19 cellular contexts compared by ENCODE assay signal in the genomic region with DNA sequence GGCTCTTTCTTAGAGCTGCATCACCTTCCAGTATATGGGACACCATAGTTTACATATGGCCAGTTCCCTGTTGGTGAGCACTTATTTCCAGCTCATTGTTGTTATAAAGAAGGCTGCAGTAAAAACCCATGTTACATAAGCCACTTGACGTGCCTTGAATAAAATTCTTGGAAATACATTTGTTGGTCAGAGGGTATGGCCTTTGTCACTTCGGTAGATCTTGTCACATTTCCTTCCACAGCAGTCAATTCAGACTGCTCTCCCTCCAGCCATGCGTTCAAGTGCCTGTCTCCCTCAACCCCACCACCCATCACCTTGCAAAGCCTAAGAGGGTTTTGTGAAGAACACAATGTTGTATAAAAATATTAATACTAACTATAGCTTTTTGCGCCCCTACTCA.
DNase-seq lines count a peak whose midpoint lies in the region; ATAC-seq and TF ChIP-seq lines count a peak whose summit lies in the region.
"Had no signal": no experiment of that assay in that cellular context is flagged by ENCODE, and none has a peak within 500 bp of the region (broad histone marks: within the 10 kb centered on the region; RNA-seq: fewer than 3 reads in every experiment).

No MANE protein-coding gene starts in this region.

- TF ChIP-seq CTCF in left lung (IDR thresholded peaks at IDR 0.05) = no peak

- no peak overlapping the region for H3K4me3 ChIP-seq in left lung
- H3K4me3 ChIP-seq: BLaER1 treated with 17β-estradiol and CSF1 and Interleukin-3, amounts not matched to agents 10 nM and 100 nM had no signal

- H3K9me3 ChIP-seq in left lung = no peaks in the 10 kb centered on the region

- intact Hi-C loops in activated T-helper 1 cell treated with anti-CD3 and anti-CD28 coated beads, Interleukin-12 subunit alpha, Interleukin-12 subunit beta, Interleukin-2, Interleukin-4 antibody, amounts not matched to agents 30 ng/mL and 10 ng/mL and 1 ng/mL, durations not matched to agents 14 hours and 24 hours and 36 hours (cut with micrococcal nuclease) = no loop called here
- intact Hi-C loops in left lung (cut with DNase I) = no loop called here

- peaks cover 4 to 49% of the 10 kb centered on the region in 2 donors for H3K4me1 ChIP-seq in left lung

- DNase-seq in stimulated activated naive CD8-positive, alpha-beta T cell treated with anti-CD3 and anti-CD28 coated beads, Interleukin-15, amount 100 ng/mL, for 72 hours = no peak
- DNase-seq in activated T-helper 1 cell treated with anti-CD3 and anti-CD28 coated beads, Interleukin-12 subunit alpha, Interleukin-12 subunit beta, Interleukin-2, Interleukin-4 antibody, amounts not matched to agents 30 ng/mL and 10 ng/mL and 1 ng/mL, durations not matched to agents 14 hours and 24 hours and 36 hours (ENCODE audit: low spot score) = no peak
- DNase-seq in left lung = no peak
- no peak for DNase-seq in ecto neural progenitor cell (ENCODE audit: low spot score)
- no peak for DNase-seq in DMS114 treated with DMSO at 0.1 percent for 48 hours (lab: John Stamatoyannopoulos, UW; ENCODE audit: unreplicated experiment)
- DNase-seq: 8988T, GDM1, Kasumi-1, NCI-H1417, NCI-H1694 treated with DMSO at 0.1 percent for 48 hours, NCI-H446, NCI-H526, PC-3, Right ventricle myocardium superior had no signal

- peaks cover 16% of the 10 kb centered on the region for H3K27me3 Mint-ChIP-seq in stimulated activated naive CD8-positive, alpha-beta T cell treated with anti-CD3 and anti-CD28 coated beads, Interleukin-15, Interleukin-2, amounts not matched to agents 100 ng/mL and 50 ng/mL, for 24 hours
- H3K27me3 Mint-ChIP-seq in stimulated activated naive CD8-positive, alpha-beta T cell treated with anti-CD3 and anti-CD28 coated beads, Interleukin-15, amount 100 ng/mL, for 72 hours = peaks cover 47% of the 10 kb centered on the region
- no peaks in the 10 kb centered on the region for H3K27me3 Mint-ChIP-seq in activated T-helper 1 cell treated with anti-CD3 and anti-CD28 coated beads, Interleukin-12 subunit alpha, Interleukin-12 subunit beta, Interleukin-2, Interleukin-4 antibody, amounts not matched to agents 30 ng/mL and 10 ng/mL and 1 ng/mL, durations not matched to agents 14 hours and 24 hours and 36 hours (ENCODE audit: insufficient read depth)
- H3K27me3 Mint-ChIP-seq: IgD-negative memory B cell had no signal

- H3K9me3 Mint-ChIP-seq in stimulated activated naive CD8-positive, alpha-beta T cell treated with anti-CD3 and anti-CD28 coated beads, Interleukin-15, Interleukin-2, amounts not matched to agents 100 ng/mL and 50 ng/mL, for 24 hours = no peaks in the 10 kb centered on the region
- peaks cover 0 to 5% of the 10 kb centered on the region in 2 donors for H3K9me3 Mint-ChIP-seq in stimulated activated naive CD8-positive, alpha-beta T cell treated with anti-CD3 and anti-CD28 coated beads, Interleukin-15, amount 100 ng/mL, for 72 hours
- no peaks in the 10 kb centered on the region for H3K9me3 Mint-ChIP-seq in activated T-helper 1 cell treated with anti-CD3 and anti-CD28 coated beads, Interleukin-12 subunit alpha, Interleukin-12 subunit beta, Interleukin-2, Interleukin-4 antibody, amounts not matched to agents 30 ng/mL and 10 ng/mL and 1 ng/mL, durations not matched to agents 14 hours and 24 hours and 36 hours

- H3K27me3 ChIP-seq in left lung = no peaks in the 10 kb centered on the region

- no peak overlapping the region for H3K27ac ChIP-seq in left lung

- H3K27ac Mint-ChIP-seq in stimulated activated naive CD8-positive, alpha-beta T cell treated with anti-CD3 and anti-CD28 coated beads, Interleukin-15, Interleukin-2, amounts not matched to agents 100 ng/mL and 50 ng/mL, for 24 hours = peak overlapping the region; percentile 42
- no peak overlapping the region for H3K27ac Mint-ChIP-seq in stimulated activated naive CD8-positive, alpha-beta T cell treated with anti-CD3 and anti-CD28 coated beads, Interleukin-15, amount 100 ng/mL, for 72 hours
- peak overlapping the region; percentile 71 for H3K27ac Mint-ChIP-seq in activated T-helper 1 cell treated with anti-CD3 and anti-CD28 coated beads, Interleukin-12 subunit alpha, Interleukin-12 subunit beta, Interleukin-2, Interleukin-4 antibody, amounts not matched to agents 30 ng/mL and 10 ng/mL and 1 ng/mL, durations not matched to agents 14 hours and 24 hours and 36 hours
- H3K27ac Mint-ChIP-seq: IgD-negative memory B cell had no signal

- ATAC-seq in stimulated activated naive CD8-positive, alpha-beta T cell treated with anti-CD3 and anti-CD28 coated beads, Interleukin-15, amount 100 ng/mL, for 72 hours = no peak
- peak; percentile 6 for ATAC-seq in left lung
- no peak for ATAC-seq in HG03378 (IDR thresholded peaks at IDR 0.05; ENCODE audit: unreplicated experiment)
- no peak for ATAC-seq in GM18870 (IDR thresholded peaks at IDR 0.05; ENCODE audit: unreplicated experiment)
- ATAC-seq: PC-3 had no signal

- no peak overlapping the region for H3K4me3 Mint-ChIP-seq in stimulated activated naive CD8-positive, alpha-beta T cell treated with anti-CD3 and anti-CD28 coated beads, Interleukin-15, Interleukin-2, amounts not matched to agents 100 ng/mL and 50 ng/mL, for 24 hours
- H3K4me3 Mint-ChIP-seq in stimulated activated naive CD8-positive, alpha-beta T cell treated with anti-CD3 and anti-CD28 coated beads, Interleukin-15, amount 100 ng/mL, for 72 hours = no peak overlapping the region
- H3K4me3 Mint-ChIP-seq in activated T-helper 1 cell treated with anti-CD3 and anti-CD28 coated beads, Interleukin-12 subunit alpha, Interleukin-12 subunit beta, Interleukin-2, Interleukin-4 antibody, amounts not matched to agents 30 ng/mL and 10 ng/mL and 1 ng/mL, durations not matched to agents 14 hours and 24 hours and 36 hours = no peak overlapping the region
- H3K4me3 Mint-ChIP-seq: IgD-negative memory B cell had no signal

- H3K36me3 Mint-ChIP-seq in stimulated activated naive CD8-positive, alpha-beta T cell treated with anti-CD3 and anti-CD28 coated beads, Interleukin-15, Interleukin-2, amounts not matched to agents 100 ng/mL and 50 ng/mL, for 24 hours (ENCODE audit: low read depth) = peaks cover 6% of the 10 kb centered on the region
- peaks cover 48% of the 10 kb centered on the region for H3K36me3 Mint-ChIP-seq in activated T-helper 1 cell treated with anti-CD3 and anti-CD28 coated beads, Interleukin-12 subunit alpha, Interleukin-12 subunit beta, Interleukin-2, Interleukin-4 antibody, amounts not matched to agents 30 ng/mL and 10 ng/mL and 1 ng/mL, durations not matched to agents 14 hours and 24 hours and 36 hours (ENCODE audit: low read depth)
- H3K36me3 Mint-ChIP-seq: IgD-negative memory B cell had no signal

- peaks cover 87% of the 10 kb centered on the region for H3K4me1 Mint-ChIP-seq in stimulated activated naive CD8-positive, alpha-beta T cell treated with anti-CD3 and anti-CD28 coated beads, Interleukin-15, Interleukin-2, amounts not matched to agents 100 ng/mL and 50 ng/mL, for 24 hours (ENCODE audit: low read depth)
- peaks cover 69% of the 10 kb centered on the region for H3K4me1 Mint-ChIP-seq in stimulated activated naive CD8-positive, alpha-beta T cell treated with anti-CD3 and anti-CD28 coated beads, Interleukin-15, amount 100 ng/mL, for 72 hours
- H3K4me1 Mint-ChIP-seq in activated T-helper 1 cell treated with anti-CD3 and anti-CD28 coated beads, Interleukin-12 subunit alpha, Interleukin-12 subunit beta, Interleukin-2, Interleukin-4 antibody, amounts not matched to agents 30 ng/mL and 10 ng/mL and 1 ng/mL, durations not matched to agents 14 hours and 24 hours and 36 hours (ENCODE audit: low read depth) = peaks cover 91% of the 10 kb centered on the region

- no peaks in the 10 kb centered on the region for H3K36me3 ChIP-seq in left lung

Comparison
In these comparisons a context has a peak if more than half of its experiments do, and no peak if none do; other contexts are left out.
1. H3K27ac Mint-ChIP-seq: peak in stimulated activated naive CD8-positive, alpha-beta T cell treated with anti-CD3 and anti-CD28 coated beads, Interleukin-15, Interleukin-2, amounts not matched to agents 100 ng/mL and 50 ng/mL, for 24 hours (single experiment) and activated T-helper 1 cell treated with anti-CD3 and anti-CD28 coated beads, Interleukin-12 subunit alpha, Interleukin-12 subunit beta, Interleukin-2, Interleukin-4 antibody, amounts not matched to agents 30 ng/mL and 10 ng/mL and 1 ng/mL, durations not matched to agents 14 hours and 24 hours and 36 hours (single experiment); none in stimulated activated naive CD8-positive, alpha-beta T cell treated with anti-CD3 and anti-CD28 coated beads, Interleukin-15, amount 100 ng/mL, for 72 hours (0 of 2).